Comparison of ENCODE assay signal across 8 cellular contexts in genomic region chr6:84763397-84764331, GRCh38. TPM values are rescaled to one million over a fixed set of nuclear protein-coding genes. Genes with fewer than 3 reads are reported as not detected.
DNase-seq lines count a peak whose midpoint lies in the region; ATAC-seq lines count a peak whose summit lies in the region.

No MANE protein-coding gene starts in this region.

- H3K9me3 ChIP-seq in duodenal mucosa (ENCODE audit: control insufficient read depth in 1 of 2, low read length in 2 of 2), result no peaks in the 10 kb centered on the region
- no peaks in the 10 kb centered on the region for H3K9me3 ChIP-seq in mucosa of rectum (ENCODE audit: control insufficient read depth in 2 of 2, low read length in 2 of 2)

- peak; percentile 30 for DNase-seq in COR-L47 (lab: John Stamatoyannopoulos, UW)
- peak; percentile 52 for DNase-seq in NCI-H460 (ENCODE audit: extremely low read depth, low read depth)
- DNase-seq in HT-29 (ENCODE audit: low spot score), result no peak
- DNase-seq in NCI-H1048 (lab: John Stamatoyannopoulos, UW), result no peak

- H3K4me3 ChIP-seq in duodenal mucosa (ENCODE audit: low read depth in 1 of 2, low read length in 2 of 2) (peak overlapping the region; percentile 50 to 60), mucosa of rectum (ENCODE audit: low read length in 2 of 2) (peak overlapping the region; percentile 26 to 27)

- ATAC-seq in GM21529 (IDR thresholded peaks at IDR 0.05; ENCODE audit: unreplicated experiment) (no peak), HG03342 (IDR thresholded peaks at IDR 0.05; ENCODE audit: unreplicated experiment) (no peak)

- H3K27me3 ChIP-seq in duodenal mucosa (ENCODE audit: control insufficient read depth in 1 of 2, insufficient read depth in 2 of 2, low read length in 2 of 2) (peaks cover 59 to 70% of the 10 kb centered on the region in 2 donors), mucosa of rectum (ENCODE audit: control insufficient read depth in 2 of 2, insufficient read depth in 2 of 2, low read length in 2 of 2) (peaks cover 21 to 42% of the 10 kb centered on the region in 2 donors)

- H3K27ac ChIP-seq in duodenal mucosa (ENCODE audit: low read depth, low read length) (no peak overlapping the region), mucosa of rectum (ENCODE audit: low read depth in 2 of 2, low read length in 2 of 2) (no peak overlapping the region)

- no peaks in the 10 kb centered on the region for H3K36me3 ChIP-seq in duodenal mucosa (ENCODE audit: control insufficient read depth in 1 of 2, insufficient read depth in 2 of 2, low read length in 2 of 2)
- H3K36me3 ChIP-seq in mucosa of rectum (ENCODE audit: control insufficient read depth in 2 of 2, insufficient read depth in 2 of 2, low read length in 2 of 2), result no peaks in the 10 kb centered on the region

- H3K9ac ChIP-seq in duodenal mucosa (ENCODE audit: low read depth in 1 of 2, low read length in 2 of 2), result no peak overlapping the region
- H3K9ac ChIP-seq in mucosa of rectum (ENCODE audit: low read depth in 1 of 2, low read length in 2 of 2), result no peak overlapping the region

- H3K4me1 ChIP-seq in duodenal mucosa (ENCODE audit: control insufficient read depth in 1 of 2, insufficient read depth in 2 of 2, low read length in 2 of 2), result no peaks in the 10 kb centered on the region
- H3K4me1 ChIP-seq in mucosa of rectum (ENCODE audit: control insufficient read depth in 2 of 2, insufficient read depth in 2 of 2, low read length in 2 of 2), result no peaks in the 10 kb centered on the region

RNA-seq across cellular contexts. Expression of gene TBX18, which starts 0.7 kb away (rescaled TPM):
- total RNA-seq in NCI-H460 (2014; rRNA removed; shearing (Covaris generic)), result 7.8 and 11.8 TPM in 2 replicates
- polyA plus RNA-seq in NCI-H460 (2014; cell fraction: nucleus; rRNA removed), result 5.1 and 10.3 TPM in 2 replicates
- not detected in 2 replicates for total RNA-seq in HT-29 (2014; rRNA removed; shearing (Covaris generic))

Comparison
In these comparisons a context has a peak if more than half of its experiments do, and no peak if none do; other contexts are left out.
1. DNase-seq: peak in COR-L47 (single experiment) and NCI-H460 (single experiment); none in HT-29 (single experiment) and NCI-H1048 (single experiment).